In the genomic region with DNA sequence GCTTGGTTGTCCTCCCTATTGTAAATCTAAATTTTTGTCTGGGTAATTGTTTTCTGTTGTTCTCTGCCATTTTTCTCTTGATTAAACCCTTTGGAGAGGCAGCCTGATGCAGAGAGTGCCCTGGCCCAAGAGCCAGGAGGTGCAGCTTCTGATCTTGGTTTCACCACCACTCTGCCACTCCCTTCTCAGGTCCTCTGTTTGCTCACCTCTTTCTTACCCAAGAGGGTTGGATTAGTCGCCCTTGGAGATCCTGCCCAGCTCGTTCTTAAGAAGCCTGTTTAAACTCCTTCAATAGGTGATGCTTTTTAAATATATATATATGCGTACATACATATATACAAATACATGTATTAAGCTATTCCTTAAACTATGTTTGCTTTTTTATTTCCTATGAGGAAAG, we compare ENCODE assay signal across 33 cellular contexts. TPM values are rescaled to one million over a fixed set of nuclear protein-coding genes. Genes with fewer than 3 reads are reported as not detected.
"Had no signal": no experiment of that assay in that cellular context is flagged by ENCODE, and none has a peak within 500 bp of the region (broad histone marks: within the 10 kb centered on the region; RNA-seq: fewer than 3 reads in every experiment).

No MANE protein-coding gene starts in this region.

- H3K36me3 Mint-ChIP-seq: activated naive CD8-positive, alpha-beta T cell; naive thymus-derived CD4-positive, alpha-beta T cell; stimulated activated naive B cell treated with anti-CD40 and anti-IgM and Interleukin-4, amounts not matched to agents 10 μg/mL and 1 μg/mL and 100 μg/mL, for 72 hours had no signal

- H3K27me3 ChIP-seq: body of pancreas, esophagus muscularis mucosa, heart right ventricle, pancreas, stomach, thyroid gland, upper lobe of left lung had no signal

- H3K4me1 Mint-ChIP-seq: activated CD4-positive, alpha-beta T cell treated with anti-CD3 and anti-CD28 coated beads for 36 hours; naive thymus-derived CD4-positive, alpha-beta T cell; neural crest cell; stimulated activated naive B cell treated with anti-CD40 and anti-IgM and Interleukin-4, amounts not matched to agents 10 μg/mL and 1 μg/mL and 100 μg/mL, for 72 hours had no signal

- ATAC-seq: activated CD4-positive, alpha-beta T cell treated with anti-CD3 and anti-CD28 coated beads for 36 hours; activated CD8-positive, alpha-beta T cell treated with anti-CD3 and anti-CD28 coated beads, Interleukin-2, amount 10 ng/mL, durations not matched to agents 7 days and 5 days; activated T-cell treated with anti-CD3 and anti-CD28 coated beads, Interleukin-2, amount 50 U/mL, for 72 hours; body of pancreas; heart right ventricle; pancreas; sciatic nerve; stimulated activated naive B cell treated with anti-CD40 and anti-IgM and Interleukin-4, amounts not matched to agents 10 μg/mL and 1 μg/mL and 100 μg/mL, for 72 hours had no signal

- H3K27ac ChIP-seq: body of pancreas, esophagus muscularis mucosa, heart right ventricle, left ventricle myocardium inferior, pancreas, prostate gland, skin epidermis, stomach, thyroid gland, upper lobe of left lung had no signal

- H3K4me1 ChIP-seq: prostate gland, upper lobe of left lung had no signal

- FAIRE-seq: pancreas had no signal

- H3K9me3 ChIP-seq: body of pancreas, esophagus muscularis mucosa, heart right ventricle, left ventricle myocardium inferior, pancreas, prostate gland, stomach, thyroid gland, upper lobe of left lung had no signal

- H3K36me3 ChIP-seq: esophagus muscularis mucosa, heart right ventricle, left ventricle myocardium inferior, pancreas, prostate gland, stomach, thyroid gland, upper lobe of left lung had no signal

- H3K4me3 ChIP-seq: body of pancreas, esophagus muscularis mucosa, heart right ventricle, left ventricle myocardium inferior, pancreas, prostate gland, skin epidermis, stomach, thyroid gland, upper lobe of left lung had no signal

- H3K4me3 Mint-ChIP-seq: activated CD4-positive, alpha-beta T cell treated with anti-CD3 and anti-CD28 coated beads for 36 hours; activated CD8-positive, alpha-beta T cell treated with anti-CD3 and anti-CD28 coated beads, Interleukin-2, amount 10 ng/mL, durations not matched to agents 7 days and 5 days; activated naive CD8-positive, alpha-beta T cell; activated T-cell treated with anti-CD3 and anti-CD28 coated beads, Interleukin-2, amount 50 U/mL, for 72 hours; naive thymus-derived CD4-positive, alpha-beta T cell; neural crest cell; stimulated activated naive B cell treated with anti-CD40 and anti-IgM and Interleukin-4, amounts not matched to agents 10 μg/mL and 1 μg/mL and 100 μg/mL, for 72 hours; T-helper 2 cell treated with Interferon-gamma antibody and Interleukin-4, amounts not matched to agents 5 μg/mL and 100 μg/mL, for 36 hours had no signal

- DNase-seq: activated CD4-positive, alpha-beta T cell treated with anti-CD3 and anti-CD28 coated beads for 36 hours; activated CD4-positive, CD25-positive, alpha-beta regulatory T cell; activated CD8-positive, alpha-beta T cell treated with anti-CD3 and anti-CD28 coated beads, Interleukin-2, amount 10 ng/mL, durations not matched to agents 7 days and 5 days; activated naive CD4-positive, alpha-beta T cell treated with Interleukin-2 at 50 U/mL for 16 hours; activated T-cell treated with anti-CD3 and anti-CD28 coated beads for 4 hours; activated T-cell treated with anti-CD3 and anti-CD28 coated beads, Interleukin-2, amount 50 U/mL, for 72 hours; aorta; body of pancreas; effector CD8-positive, alpha-beta T cell; foreskin melanocyte; heart right ventricle; kidney glomerular epithelial cell; left ventricle myocardium inferior; midbrain; naive thymus-derived CD4-positive, alpha-beta T cell; nucleus accumbens; pancreas; retina; stimulated activated CD4-positive, alpha-beta T cell treated with anti-CD3 and anti-CD28 coated beads, Interleukin-1b, Interleukin-23, amount 100 ng/mL, for 48 hours; stimulated activated CD4-positive, alpha-beta T cell treated with anti-CD3 and anti-CD28 coated beads, Interleukin-4, amount 100 ng/mL, for 4 hours; stimulated activated CD8-positive, alpha-beta memory T cell treated with anti-CD3 and anti-CD28 coated beads, Interleukin-4, amount 100 ng/mL, for 48 hours; stimulated activated naive B cell treated with anti-CD40 and anti-IgM and Interleukin-4, amounts not matched to agents 10 μg/mL and 1 μg/mL and 100 μg/mL, for 72 hours; stomach; T-helper 1 cell; thyroid gland had no signal

- H3K27ac Mint-ChIP-seq: activated CD4-positive, alpha-beta T cell treated with anti-CD3 and anti-CD28 coated beads for 36 hours; activated CD8-positive, alpha-beta T cell treated with anti-CD3 and anti-CD28 coated beads, Interleukin-2, amount 10 ng/mL, durations not matched to agents 7 days and 5 days; activated naive CD8-positive, alpha-beta T cell; activated T-cell treated with anti-CD3 and anti-CD28 coated beads, Interleukin-2, amount 50 U/mL, for 72 hours; naive thymus-derived CD4-positive, alpha-beta T cell; stimulated activated naive B cell treated with anti-CD40 and anti-IgM and Interleukin-4, amounts not matched to agents 10 μg/mL and 1 μg/mL and 100 μg/mL, for 72 hours; T-helper 2 cell treated with Interferon-gamma antibody and Interleukin-4, amounts not matched to agents 5 μg/mL and 100 μg/mL, for 36 hours had no signal

- H3K9me3 Mint-ChIP-seq: naive thymus-derived CD4-positive, alpha-beta T cell; stimulated activated naive B cell treated with anti-CD40 and anti-IgM and Interleukin-4, amounts not matched to agents 10 μg/mL and 1 μg/mL and 100 μg/mL, for 72 hours; T-helper 2 cell treated with Interferon-gamma antibody and Interleukin-4, amounts not matched to agents 5 μg/mL and 100 μg/mL, for 36 hours had no signal

RNA-seq across cellular contexts. Expression of gene TPD52L1, which starts 19.8 kb away (rescaled TPM):
- total RNA-seq: activated CD8-positive, alpha-beta T cell treated with anti-CD3 and anti-CD28 coated beads, Interleukin-2, amount 10 ng/mL, durations not matched to agents 7 days and 5 days had no signal
